In the genomic region with DNA sequence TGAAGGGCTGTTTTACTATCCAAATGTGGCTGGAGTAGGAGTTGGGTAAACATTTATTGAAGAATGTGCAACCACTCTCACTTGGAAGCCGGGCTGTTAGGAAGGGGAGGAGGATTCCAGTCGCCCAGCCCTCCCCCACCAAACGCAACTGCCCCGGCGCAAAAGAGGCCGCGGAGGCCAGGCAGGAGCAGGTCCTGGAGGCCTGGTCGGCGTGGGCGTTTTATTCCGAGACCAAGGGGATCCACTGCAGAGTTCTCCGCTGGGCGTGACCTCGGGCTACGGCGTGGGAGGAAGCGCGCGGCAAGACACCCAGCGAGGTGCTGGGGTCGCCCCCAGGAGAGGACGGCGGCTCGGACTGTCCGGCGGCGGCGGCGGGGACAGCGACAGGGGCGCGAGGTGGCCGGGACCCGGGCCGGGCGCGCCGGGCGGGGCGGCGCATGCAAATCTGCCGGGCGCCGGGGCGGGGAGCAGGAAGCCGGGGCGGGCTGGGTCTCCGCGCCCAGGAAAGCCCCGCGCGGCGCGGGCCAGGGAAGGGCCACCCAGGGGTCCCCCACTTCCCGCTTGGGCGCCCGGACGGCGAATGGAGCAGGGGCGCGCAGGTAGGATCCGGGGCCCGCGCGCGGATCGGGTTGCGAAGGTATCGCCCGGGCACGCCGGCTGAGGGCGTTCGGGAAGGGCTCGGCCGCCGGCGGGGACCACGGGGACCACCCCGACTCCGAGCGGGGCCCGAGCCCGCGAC, we compare ENCODE assay signal across 8 cellular contexts. TPM values are rescaled to one million over a fixed set of nuclear protein-coding genes. Genes with fewer than 3 reads are reported as not detected.
DNase-seq lines count a peak whose midpoint lies in the region; ATAC-seq and TF ChIP-seq lines count a peak whose summit lies in the region.

TSS of gene IL4R (plus strand) at position 553 of the 739 bp plus-strand sequence. CDS start 26,230 bp downstream, outside the sequence.

- peak within 1 kb of the TSS; percentile 89 for H3K4me3 Mint-ChIP-seq in activated CD8-positive, alpha-beta T cell treated with anti-CD3 and anti-CD28 coated beads for 36 hours
- peak within 1 kb of the TSS; percentile 81 for H3K4me3 Mint-ChIP-seq in endodermal cell

- peaks cover 1% of the 10 kb centered on the region for H3K9me3 Mint-ChIP-seq in activated CD8-positive, alpha-beta T cell treated with anti-CD3 and anti-CD28 coated beads for 36 hours
- H3K9me3 Mint-ChIP-seq in endodermal cell = no peaks in the 10 kb centered on the region

- peak; percentile 55 for DNase-seq in LoVo (ENCODE audit: low spot score)
- DNase-seq in activated CD8-positive, alpha-beta T cell treated with anti-CD3 and anti-CD28 coated beads for 36 hours = peak; percentile 91
- peak; percentile 83 for DNase-seq in endodermal cell
- DNase-seq in mucosa of gallbladder (ENCODE audit: low spot score) = peak; percentile 59
- peak; percentile 40 for DNase-seq in stimulated activated CD8-positive, alpha-beta memory T cell treated with anti-CD3 and anti-CD28 coated beads, Interleukin-7, amount 100 ng/mL, for 24 hours (ENCODE audit: low read depth)
- no peak for DNase-seq in cerebellum (ENCODE audit: low spot score)

- WGBS in endodermal cell (ENCODE audit: insufficient coverage in 1 of 2, insufficient read length in 1 of 2), 2 experiments = 0 to 2% methylated on average over 23 to 83 of the region's 85 CpGs

- H3K36me3 ChIP-seq in BLaER1 treated with 17β-estradiol and CSF1 and Interleukin-3, amounts not matched to agents 10 nM and 100 nM = peaks cover 0 to 10% (median 0%) of the 10 kb centered on the region in 11 experiments; a peak in 2 of 22 replicates
- H3K36me3 ChIP-seq in endodermal cell (ENCODE audit: control insufficient read depth, insufficient read depth, low read length) = no peaks in the 10 kb centered on the region

- H3K9ac ChIP-seq in BLaER1 treated with 17β-estradiol and CSF1 and Interleukin-3, amounts not matched to agents 10 nM and 100 nM = peak within 1 kb of the TSS; percentile 88 to 98 (median 92)
- H3K9ac ChIP-seq in endodermal cell (ENCODE audit: extremely low read depth, low read length, poor library complexity, severe bottlenecking) = peak within 1 kb of the TSS; percentile 67

- H3K36me3 Mint-ChIP-seq in activated CD8-positive, alpha-beta T cell treated with anti-CD3 and anti-CD28 coated beads for 36 hours (ENCODE audit: low read depth) = peaks cover 43% of the 10 kb centered on the region
- H3K36me3 Mint-ChIP-seq in endodermal cell (ENCODE audit: low read depth) = no peaks in the 10 kb centered on the region

- peak within 1 kb of the TSS; percentile 98 for H3K27ac Mint-ChIP-seq in activated CD8-positive, alpha-beta T cell treated with anti-CD3 and anti-CD28 coated beads for 36 hours
- peak within 1 kb of the TSS; percentile 84 for H3K27ac Mint-ChIP-seq in endodermal cell

- H3K27ac ChIP-seq in BLaER1 treated with 17β-estradiol and CSF1 and Interleukin-3, amounts not matched to agents 10 nM and 100 nM = peak within 1 kb of the TSS; percentile 83 to 98 (median 90)
- no peak within 1 kb of the TSS for H3K27ac ChIP-seq in endodermal cell (ENCODE audit: low read depth, low read length)

- no peaks in the 10 kb centered on the region for H3K27me3 Mint-ChIP-seq in activated CD8-positive, alpha-beta T cell treated with anti-CD3 and anti-CD28 coated beads for 36 hours
- H3K27me3 Mint-ChIP-seq in endodermal cell (ENCODE audit: insufficient read depth) = peaks cover 14% of the 10 kb centered on the region

- H3K4me1 Mint-ChIP-seq in activated CD8-positive, alpha-beta T cell treated with anti-CD3 and anti-CD28 coated beads for 36 hours (ENCODE audit: low read depth) = peaks cover 26% of the 10 kb centered on the region
- peaks cover 16% of the 10 kb centered on the region for H3K4me1 Mint-ChIP-seq in endodermal cell

- H3K4me2 ChIP-seq in BLaER1 treated with 17β-estradiol and CSF1 and Interleukin-3, amounts not matched to agents 10 nM and 100 nM = peak within 1 kb of the TSS; percentile 86 to 97 (median 95)

- no peak for TF ChIP-seq CTCF in activated CD8-positive, alpha-beta T cell treated with anti-CD3 and anti-CD28 coated beads for 36 hours (IDR thresholded peaks at IDR 0.05)
- TF ChIP-seq CTCF in endodermal cell (conservative IDR thresholded peaks at IDR 0.05) = no peak

- ATAC-seq in GM21381 (IDR thresholded peaks at IDR 0.05; ENCODE audit: unreplicated experiment) = peak; percentile 58
- ATAC-seq in activated CD8-positive, alpha-beta T cell treated with anti-CD3 and anti-CD28 coated beads for 36 hours = peak; percentile 10

- intact Hi-C loops in activated CD8-positive, alpha-beta T cell treated with anti-CD3 and anti-CD28 coated beads for 36 hours (cut with micrococcal nuclease) = no loop called here

- peaks cover 32 to 62% (median 49%) of the 10 kb centered on the region in 10 experiments for H3K4me1 ChIP-seq in BLaER1 treated with 17β-estradiol and CSF1 and Interleukin-3, amounts not matched to agents 10 nM and 100 nM
- no peaks in the 10 kb centered on the region for H3K4me1 ChIP-seq in endodermal cell (ENCODE audit: control insufficient read depth, insufficient read depth, low read length)

- CTCF ChIA-PET in activated CD8-positive, alpha-beta T cell treated with anti-CD3 and anti-CD28 coated beads for 36 hours (lab: Charles Lee) = interaction anchor here (1.2 kb wide), 1 partner anchor 10 kb away, joined by 6 read pairs; no protein-coding TSS in a partner anchor

- peaks cover 0 to 38% (median 26%) of the 10 kb centered on the region in 11 experiments; a peak in 11 of 22 replicates for H4K20me1 ChIP-seq in BLaER1 treated with 17β-estradiol and CSF1 and Interleukin-3, amounts not matched to agents 10 nM and 100 nM

- H3K9me3 ChIP-seq in BLaER1 treated with 17β-estradiol and CSF1 and Interleukin-3, amounts not matched to agents 10 nM and 100 nM (replicated peaks in 1 of 11) = peaks cover 0 to 4% (median 0%) of the 10 kb centered on the region in 11 experiments; a peak in 3 of 22 replicates
- no peaks in the 10 kb centered on the region for H3K9me3 ChIP-seq in endodermal cell (ENCODE audit: control insufficient read depth, low read length)

- POLR2A ChIA-PET in activated CD8-positive, alpha-beta T cell treated with anti-CD3 and anti-CD28 coated beads for 36 hours (lab: Charles Lee) = interaction anchor here (0.9 to 13.3 kb wide), 6 partner anchors 10 to 91 kb away, joined by 3 to 257 read pairs (median 58); partner anchors contain the start of genes IL21R and NSMCE1

- peak within 1 kb of the TSS; percentile 82 to 98 (median 89) for H3K4me3 ChIP-seq in BLaER1 treated with 17β-estradiol and CSF1 and Interleukin-3, amounts not matched to agents 10 nM and 100 nM
- peak within 1 kb of the TSS; percentile 89 for H3K4me3 ChIP-seq in endodermal cell (ENCODE audit: low read length)

- peaks cover 0 to 10% (median 0%) of the 10 kb centered on the region in 11 experiments; a peak in 5 of 22 replicates for H3K27me3 ChIP-seq in BLaER1 treated with 17β-estradiol and CSF1 and Interleukin-3, amounts not matched to agents 10 nM and 100 nM
- no peaks in the 10 kb centered on the region for H3K27me3 ChIP-seq in endodermal cell (ENCODE audit: control insufficient read depth, insufficient read depth, low read length, poor library complexity, severe bottlenecking)

RNA-seq across cellular contexts. Expression of gene IL4R, which starts in this region (rescaled TPM):
- 100 to 1,000 TPM; 236 to 245 TPM for total RNA-seq in activated CD8-positive, alpha-beta T cell treated with anti-CD3 and anti-CD28 coated beads for 36 hours
- total RNA-seq in endodermal cell = 10 to 100 TPM; 30.6 to 31.6 TPM
- 8.0 TPM for polyA plus RNA-seq in endodermal cell (2013, experiment 1 of 2)
- polyA plus RNA-seq in endodermal cell (2013, experiment 2 of 2) = 7.6 TPM
- 74.2 TPM for total RNA-seq in mucosa of gallbladder
- 3.6 TPM for total RNA-seq in cerebellum
